ENCODE assay signal across 8 cellular contexts in the genomic region with DNA sequence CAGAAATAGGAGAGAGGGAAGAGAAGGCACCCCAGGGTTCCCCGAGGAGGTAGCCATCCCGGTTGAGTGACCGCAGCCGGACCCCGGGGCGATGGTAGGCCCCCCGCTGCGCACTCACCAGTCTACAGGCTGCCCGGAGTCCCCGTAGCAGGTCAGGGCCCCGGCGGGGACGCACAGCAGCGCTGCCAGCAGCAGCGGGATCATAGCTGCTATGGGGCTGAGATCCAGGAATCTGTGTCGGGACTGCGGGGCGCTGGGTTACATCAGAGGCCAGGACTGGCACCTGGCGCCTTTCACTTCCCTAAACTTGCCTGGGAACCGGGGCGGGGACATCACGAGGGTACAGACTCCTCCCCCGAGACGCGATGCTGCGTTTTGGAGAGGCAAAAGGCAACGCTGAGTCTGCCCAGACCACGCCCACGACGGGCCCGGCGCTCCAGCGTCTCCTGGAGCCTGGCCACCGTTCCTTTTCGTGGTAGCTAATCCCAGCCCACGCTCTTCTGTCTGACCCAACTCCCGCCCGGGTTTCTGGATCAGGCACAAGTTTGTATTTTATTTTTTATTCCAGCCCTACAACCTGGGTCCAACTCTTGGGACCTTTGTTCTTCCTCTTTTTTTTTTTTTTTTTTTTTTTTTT. TPM values are rescaled to one million over a fixed set of nuclear protein-coding genes. Genes with fewer than 3 reads are reported as not detected.
DNase-seq lines count a peak whose midpoint lies in the region; ATAC-seq and TF ChIP-seq lines count a peak whose summit lies in the region.

A gene with protein sequence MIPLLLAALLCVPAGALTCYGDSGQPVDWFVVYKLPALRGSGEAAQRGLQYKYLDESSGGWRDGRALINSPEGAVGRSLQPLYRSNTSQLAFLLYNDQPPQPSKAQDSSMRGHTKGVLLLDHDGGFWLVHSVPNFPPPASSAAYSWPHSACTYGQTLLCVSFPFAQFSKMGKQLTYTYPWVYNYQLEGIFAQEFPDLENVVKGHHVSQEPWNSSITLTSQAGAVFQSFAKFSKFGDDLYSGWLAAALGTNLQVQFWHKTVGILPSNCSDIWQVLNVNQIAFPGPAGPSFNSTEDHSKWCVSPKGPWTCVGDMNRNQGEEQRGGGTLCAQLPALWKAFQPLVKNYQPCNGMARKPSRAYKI (minus strand): TSS at position 278 of the 637 bp plus-strand sequence. CDS start 74 bp downstream, at position 204.

- ATAC-seq in HG02763 (IDR thresholded peaks at IDR 0.05; ENCODE audit: unreplicated experiment) (peak; percentile 82), heart right ventricle (peak; percentile 92 to 97 (median 96)), upper lobe of right lung (peak; percentile 91)

- H3K4me1 ChIP-seq in heart right ventricle, result peaks cover 10 to 55% (median 24%) of the 10 kb centered on the region in 9 donors
- peaks cover 17% of the 10 kb centered on the region for H3K4me1 ChIP-seq in upper lobe of right lung

- 0 to 1% methylated on average over 38 of the region's 38 CpGs for WGBS in heart right ventricle, 2 donors

- intact Hi-C loops in heart right ventricle (cut with DNase I) (loop anchor here in 2 of 10 donors (10.0 kb wide), 1 partner anchor 84 kb away; a partner anchor contains a TSS), posterior vena cava (cut with DNase I) (no loop called here), upper lobe of right lung (cut with DNase I) (no loop called here)

- H3K27me3 ChIP-seq in heart right ventricle (peaks cover 0 to 36% (median 27%) of the 10 kb centered on the region in 7 donors), upper lobe of right lung (peaks cover 12% of the 10 kb centered on the region)

- no peak for TF ChIP-seq CTCF in GM12864 (IDR thresholded peaks at IDR 0.05; ENCODE audit: low read depth, low read length, missing control alignments)
- TF ChIP-seq CTCF in heart right ventricle (IDR thresholded peaks at IDR 0.05), result no peak
- TF ChIP-seq CTCF in upper lobe of right lung (IDR thresholded peaks at IDR 0.05), result no peak

- H3K9me3 ChIP-seq in heart right ventricle, result peaks cover 0 to 15% (median 0%) of the 10 kb centered on the region in 11 donors
- no peaks in the 10 kb centered on the region for H3K9me3 ChIP-seq in upper lobe of right lung

- peak; percentile 93 for DNase-seq in GM12864 (ENCODE audit: low read depth)
- peak; percentile 97 for DNase-seq in NCI-H1436 (lab: John Stamatoyannopoulos, UW)
- DNase-seq in T-helper 1 cell, result peak; percentile 77 to 93 (median 83)
- peak; percentile 86 for DNase-seq in amniotic epithelial cell (ENCODE audit: low read depth)
- peak; percentile 95 to 96 for DNase-seq in heart right ventricle
- DNase-seq in posterior vena cava (ENCODE audit: low spot score), result peak; percentile 99
- peak; percentile 99 for DNase-seq in upper lobe of right lung

- H3K4me3 ChIP-seq in GM12864 (ENCODE audit: low read depth, low read length) (peak within 1 kb of the TSS; percentile 75), heart right ventricle (peak within 1 kb of the TSS; percentile 62 to 85 (median 74)), upper lobe of right lung (peak within 1 kb of the TSS; percentile 84)

- peaks cover 0 to 29% (median 17%) of the 10 kb centered on the region in 9 donors for H3K36me3 ChIP-seq in heart right ventricle
- peaks cover 17% of the 10 kb centered on the region for H3K36me3 ChIP-seq in upper lobe of right lung

- H3K27ac ChIP-seq in heart right ventricle, result peak within 1 kb of the TSS; percentile 67 to 93 (median 86)
- H3K27ac ChIP-seq in upper lobe of right lung, result peak within 1 kb of the TSS; percentile 87

RNA-seq across cellular contexts. Expression of the gene that starts here (rescaled TPM):
- total RNA-seq in heart right ventricle (10 to 100 TPM; 16.9 to 34.9 (median 19.9) TPM), posterior vena cava (10 to 100 TPM; 20.2 to 31.8 TPM), upper lobe of right lung (61.0 TPM)
- 10 to 100 TPM; 10.5 to 25.6 TPM for polyA plus RNA-seq in heart right ventricle

Comparison
In these comparisons a context has a peak if more than half of its experiments do, and no peak if none do; other contexts are left out.
1. Peak in every context shown above with its lines: DNase-seq, ATAC-seq, H3K4me3 ChIP-seq and H3K27ac ChIP-seq.